Comparison of ENCODE assay signal across 29 cellular contexts in genomic region chr3:171228228-171228627, GRCh38.
DNase-seq lines count a peak whose midpoint lies in the region; ATAC-seq and TF ChIP-seq lines count a peak whose summit lies in the region.
"Had no signal": no experiment of that assay in that cellular context is flagged by ENCODE, and none has a peak within 500 bp of the region (broad histone marks: within the 10 kb centered on the region; RNA-seq: fewer than 3 reads in every experiment).

No MANE protein-coding gene starts in this region.

- H3K27ac ChIP-seq in dorsolateral prefrontal cortex: peak overlapping the region in 5 of 59 donors; percentile 8 to 30 (median 11)
- H3K27ac ChIP-seq: BLaER1 treated with 17β-estradiol and CSF1 and Interleukin-3, amounts not matched to agents 10 nM and 100 nM; cardiac muscle cell; coronary artery; esophagus squamous epithelium; GM23248; right lobe of liver had no signal

- H3K4me3 Mint-ChIP-seq in natural killer cell: no peak overlapping the region
- no peak overlapping the region for H3K4me3 Mint-ChIP-seq in natural killer cell treated with Interleukin-12 subunit alpha and Interleukin-12 subunit beta and Interleukin-15 and Interleukin-18, amount 100 ng/mL, for 72 hours
- H3K4me3 Mint-ChIP-seq in activated naive CD8-positive, alpha-beta T cell treated with anti-CD3 and anti-CD28 coated beads for 36 hours: no peak overlapping the region
- H3K4me3 Mint-ChIP-seq: endodermal cell; neural crest cell; T-helper 1 cell treated with Interleukin-12 subunit alpha and Interleukin-12 subunit beta and Interleukin-4 antibody, amounts not matched to agents 30 μg/mL and 1 μg/mL, for 36 hours; type B pancreatic cell had no signal

- TF ChIP-seq POLR2A in erythroblast (IDR thresholded peaks at IDR 0.05; ENCODE audit: low read length): no peak

- intact Hi-C loops in natural killer cell (cut with micrococcal nuclease): no loop called here
- intact Hi-C loops in dorsolateral prefrontal cortex (cut with DNase I): no loop called here

- ATAC-seq in natural killer cell (no peak), HG02885 (IDR thresholded peaks at IDR 0.05; ENCODE audit: poor library complexity, unreplicated experiment) (no peak)
- no peak for ATAC-seq in natural killer cell treated with Interleukin-12 subunit alpha and Interleukin-12 subunit beta and Interleukin-15 and Interleukin-18, amount 100 ng/mL, for 72 hours
- ATAC-seq: mucosa of descending colon, PC-3 had no signal

- DNase-seq in natural killer cell (no peak), NCI-H510A (lab: John Stamatoyannopoulos, UW) (peak; percentile 7), erythroblast (lab: John Stamatoyannopoulos, UW) (no peak), dorsolateral prefrontal cortex (no peak)
- DNase-seq in natural killer cell treated with Interleukin-12 subunit alpha and Interleukin-12 subunit beta and Interleukin-15 and Interleukin-18, amount 100 ng/mL, for 72 hours (ENCODE audit: low spot score): no peak
- no peak for DNase-seq in activated naive CD8-positive, alpha-beta T cell treated with anti-CD3 and anti-CD28 coated beads for 36 hours
- DNase-seq: activated CD8-positive, alpha-beta memory T cell treated with anti-CD3 and anti-CD28 coated beads for 24 hours; EL; endodermal cell; esophagus squamous epithelium; GM23248; kidney glomerular epithelial cell; mucosa of descending colon; NCI-H1092; NCI-H2029; NCI-H226; PC-3; right lobe of liver; SK-N-SH; stimulated activated CD4-positive, alpha-beta T cell treated with anti-CD3 and anti-CD28 coated beads, Interleukin-12 subunit alpha, Interleukin-12 subunit beta, amount 100 ng/mL, for 4 hours; stimulated activated CD4-positive, alpha-beta T cell treated with anti-CD3 and anti-CD28 coated beads, Interleukin-4, amount 100 ng/mL, for 1 hour had no signal

- peaks cover 7% of the 10 kb centered on the region for H3K36me3 Mint-ChIP-seq in natural killer cell
- H3K36me3 Mint-ChIP-seq in natural killer cell treated with Interleukin-12 subunit alpha and Interleukin-12 subunit beta and Interleukin-15 and Interleukin-18, amount 100 ng/mL, for 72 hours: peaks cover 19% of the 10 kb centered on the region
- H3K36me3 Mint-ChIP-seq in activated naive CD8-positive, alpha-beta T cell treated with anti-CD3 and anti-CD28 coated beads for 36 hours: peaks cover 35% of the 10 kb centered on the region

- no peaks in the 10 kb centered on the region for H3K27me3 ChIP-seq in dorsolateral prefrontal cortex
- H3K27me3 ChIP-seq: cardiac muscle cell, esophagus squamous epithelium, right lobe of liver had no signal

- TF ChIP-seq CTCF in natural killer cell (IDR thresholded peaks at IDR 0.05) (no peak), dorsolateral prefrontal cortex (IDR thresholded peaks at IDR 0.05 in 54 of 56, conservative IDR thresholded peaks at IDR 0.05 in 2 of 56; ENCODE audit: low read depth in 1 of 56, partially characterized antibody in 56 of 56) (no peak)

- H3K9me3 Mint-ChIP-seq in natural killer cell: no peaks in the 10 kb centered on the region
- peaks cover 3% of the 10 kb centered on the region for H3K9me3 Mint-ChIP-seq in natural killer cell treated with Interleukin-12 subunit alpha and Interleukin-12 subunit beta and Interleukin-15 and Interleukin-18, amount 100 ng/mL, for 72 hours
- peaks cover 9% of the 10 kb centered on the region for H3K9me3 Mint-ChIP-seq in activated naive CD8-positive, alpha-beta T cell treated with anti-CD3 and anti-CD28 coated beads for 36 hours
- H3K9me3 Mint-ChIP-seq: type B pancreatic cell had no signal

- no peaks in the 10 kb centered on the region for H3K27me3 Mint-ChIP-seq in natural killer cell (ENCODE audit: low read depth in 2 of 2)
- no peaks in the 10 kb centered on the region for H3K27me3 Mint-ChIP-seq in natural killer cell treated with Interleukin-12 subunit alpha and Interleukin-12 subunit beta and Interleukin-15 and Interleukin-18, amount 100 ng/mL, for 72 hours
- no peaks in the 10 kb centered on the region for H3K27me3 Mint-ChIP-seq in activated naive CD8-positive, alpha-beta T cell treated with anti-CD3 and anti-CD28 coated beads for 36 hours

- peak overlapping the region; percentile 0 to 41 for H3K27ac Mint-ChIP-seq in natural killer cell
- H3K27ac Mint-ChIP-seq in natural killer cell treated with Interleukin-12 subunit alpha and Interleukin-12 subunit beta and Interleukin-15 and Interleukin-18, amount 100 ng/mL, for 72 hours: peak overlapping the region in 1 of 2 donors; percentile 48
- peak overlapping the region; percentile 73 for H3K27ac Mint-ChIP-seq in activated naive CD8-positive, alpha-beta T cell treated with anti-CD3 and anti-CD28 coated beads for 36 hours
- H3K27ac Mint-ChIP-seq: endodermal cell; T-helper 1 cell treated with Interleukin-12 subunit alpha and Interleukin-12 subunit beta and Interleukin-4 antibody, amounts not matched to agents 30 μg/mL and 1 μg/mL, for 36 hours; type B pancreatic cell had no signal

- H3K4me1 Mint-ChIP-seq in natural killer cell: peaks cover 60 to 70% of the 10 kb centered on the region in 2 donors
- H3K4me1 Mint-ChIP-seq in natural killer cell treated with Interleukin-12 subunit alpha and Interleukin-12 subunit beta and Interleukin-15 and Interleukin-18, amount 100 ng/mL, for 72 hours (ENCODE audit: low read depth in 2 of 2): peaks cover 47 to 52% of the 10 kb centered on the region in 2 donors
- H3K4me1 Mint-ChIP-seq in activated naive CD8-positive, alpha-beta T cell treated with anti-CD3 and anti-CD28 coated beads for 36 hours: peaks cover 41% of the 10 kb centered on the region

- H3K4me3 ChIP-seq in dorsolateral prefrontal cortex: no peak overlapping the region
- H3K4me3 ChIP-seq: BLaER1 treated with 17β-estradiol and CSF1 and Interleukin-3, amounts not matched to agents 10 nM and 100 nM; cardiac muscle cell; coronary artery; esophagus squamous epithelium; GM23248; lung; mucosa of descending colon; right lobe of liver had no signal
